ENCODE assay signal across 8 cellular contexts in the genomic region with DNA sequence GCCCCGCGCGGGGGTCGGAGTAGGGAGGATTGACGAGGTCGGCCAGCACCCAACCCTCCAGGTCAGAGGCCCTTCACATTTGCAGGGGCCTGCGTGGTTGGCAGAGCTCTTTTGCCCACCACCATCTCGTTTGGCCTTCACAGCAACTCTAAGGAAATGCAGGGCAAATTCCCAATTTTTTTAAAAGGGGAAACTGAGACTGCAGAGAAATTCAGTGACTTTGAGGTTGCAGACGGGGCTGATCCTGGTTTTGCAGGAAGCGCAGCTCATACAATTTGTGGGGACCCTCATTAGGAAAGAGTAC. TPM values are rescaled to one million over a fixed set of nuclear protein-coding genes. Genes with fewer than 3 reads are reported as not detected.
DNase-seq lines count a peak whose midpoint lies in the region; ATAC-seq and TF ChIP-seq lines count a peak whose summit lies in the region.

No MANE protein-coding gene starts in this region.

- H3K36me3 ChIP-seq in HUES6 (ENCODE audit: control insufficient read depth, insufficient read depth, low read length) (peaks cover 4% of the 10 kb centered on the region), mucosa of stomach (ENCODE audit: control insufficient read depth, insufficient read depth, low read length) (no peaks in the 10 kb centered on the region)

- H3K9ac ChIP-seq in HUES6 (ENCODE audit: low read length) (peak overlapping the region; percentile 94), mucosa of stomach (ENCODE audit: low read length) (peak overlapping the region; percentile 96)

- ATAC-seq in HG02852 (IDR thresholded peaks at IDR 0.05; ENCODE audit: unreplicated experiment) = no peak

- peaks cover 9% of the 10 kb centered on the region for H3K4me1 ChIP-seq in HUES6 (ENCODE audit: control insufficient read depth, insufficient read depth, low read length)
- peaks cover 22% of the 10 kb centered on the region for H3K4me1 ChIP-seq in mucosa of stomach (ENCODE audit: control insufficient read depth, insufficient read depth, low read length)

- TF ChIP-seq CTCF in 22Rv1 (IDR thresholded peaks at IDR 0.05) = no peak

- H3K4me3 ChIP-seq in HUES6 (ENCODE audit: low read depth, low read length) = peak overlapping the region; percentile 97
- H3K4me3 ChIP-seq in mucosa of stomach (ENCODE audit: low read length) = peak overlapping the region; percentile 73

- H3K27ac ChIP-seq in 22Rv1 (peak overlapping the region; percentile 82), HUES6 (ENCODE audit: low read depth, low read length) (peak overlapping the region; percentile 43; the same call in 1 of the 2 replicates), caudate nucleus (ENCODE audit: low read depth, low read length) (peak overlapping the region; percentile 92)

- no peaks in the 10 kb centered on the region for H3K9me3 ChIP-seq in HUES6 (ENCODE audit: control insufficient read depth, insufficient read depth, low read depth, low read length)
- no peaks in the 10 kb centered on the region for H3K9me3 ChIP-seq in mucosa of stomach (ENCODE audit: control insufficient read depth, low read length)

- H3K27me3 ChIP-seq in HUES6 (ENCODE audit: control insufficient read depth, insufficient read depth, low read length) (no peaks in the 10 kb centered on the region), mucosa of stomach (ENCODE audit: control insufficient read depth, insufficient read depth, low read length) (no peaks in the 10 kb centered on the region)

- DNase-seq in caudate nucleus (lab: John Stamatoyannopoulos, UW) (no peak), putamen (ENCODE audit: low spot score) (no peak), NCI-H1105 (lab: John Stamatoyannopoulos, UW) (no peak), A172 (ENCODE audit: low spot score) (no peak)

RNA-seq across cellular contexts. Expression of gene ACBD3, which starts 0.4 kb away (rescaled TPM):
- 71.0 and 71.3 TPM in 2 replicates for total RNA-seq in A172 (2014; rRNA removed; shearing (Covaris generic))

RNA-seq across cellular contexts. Expression of gene MIXL1, which starts 36.5 kb away (rescaled TPM):
- not detected in 2 replicates for total RNA-seq in A172 (2014; rRNA removed; shearing (Covaris generic))
